1 cellular context compared by ENCODE assay signal in genomic region chr7:50867048-50867383, GRCh38.
TF ChIP-seq lines count a peak whose summit lies in the region.

No MANE protein-coding gene starts in this region.

TF ChIP-seq in WTC11, 78 proteins besides CTCF, POLR2A, EP300 and RAD21 (continued from another document):
- TF ChIP-seq ERG (CRISPR knock-in tag; IDR thresholded peaks at IDR 0.05), result no peak
- TF ChIP-seq, protein P1, sequence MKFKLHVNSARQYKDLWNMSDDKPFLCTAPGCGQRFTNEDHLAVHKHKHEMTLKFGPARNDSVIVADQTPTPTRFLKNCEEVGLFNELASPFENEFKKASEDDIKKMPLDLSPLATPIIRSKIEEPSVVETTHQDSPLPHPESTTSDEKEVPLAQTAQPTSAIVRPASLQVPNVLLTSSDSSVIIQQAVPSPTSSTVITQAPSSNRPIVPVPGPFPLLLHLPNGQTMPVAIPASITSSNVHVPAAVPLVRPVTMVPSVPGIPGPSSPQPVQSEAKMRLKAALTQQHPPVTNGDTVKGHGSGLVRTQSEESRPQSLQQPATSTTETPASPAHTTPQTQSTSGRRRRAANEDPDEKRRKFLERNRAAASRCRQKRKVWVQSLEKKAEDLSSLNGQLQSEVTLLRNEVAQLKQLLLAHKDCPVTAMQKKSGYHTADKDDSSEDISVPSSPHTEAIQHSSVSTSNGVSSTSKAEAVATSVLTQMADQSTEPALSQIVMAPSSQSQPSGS (CRISPR knock-in tag; IDR thresholded peaks at IDR 0.05; ENCODE audit: borderline replicate concordance, low read depth), result no peak
- TF ChIP-seq TCF7 (CRISPR knock-in tag; IDR thresholded peaks at IDR 0.05; ENCODE audit: low read depth), result no peak
- TF ChIP-seq RORB (CRISPR knock-in tag; IDR thresholded peaks at IDR 0.05), result no peak
- TF ChIP-seq ZNF425 (CRISPR knock-in tag; conservative IDR thresholded peaks at IDR 0.05), result no peak
